In genomic region chr11:78426845-78427244, GRCh38 we compare ENCODE assay signal across 16 cellular contexts.
"Had no signal": no experiment of that assay in that cellular context is flagged by ENCODE, and none has a peak within 500 bp of the region (broad histone marks: within the 10 kb centered on the region; RNA-seq: fewer than 3 reads in every experiment).

No MANE protein-coding gene starts in this region.

- H3K9me3 Mint-ChIP-seq: activated CD8-positive, alpha-beta T cell treated with anti-CD3 and anti-CD28 coated beads for 36 hours; activated T-cell treated with anti-CD3 and anti-CD28 coated beads, Interleukin-2, amount 50 U/mL, for 72 hours; nephron progenitor cell had no signal

- H3K4me3 ChIP-seq: coronary artery, left lung, sigmoid colon, thyroid gland had no signal

- H3K9me3 ChIP-seq: gastrocnemius medialis, heart right ventricle, left lung, sigmoid colon, thyroid gland had no signal

- H3K4me3 Mint-ChIP-seq: activated CD8-positive, alpha-beta T cell treated with anti-CD3 and anti-CD28 coated beads for 36 hours; nephron progenitor cell had no signal

- H3K27ac Mint-ChIP-seq: activated CD8-positive, alpha-beta T cell treated with anti-CD3 and anti-CD28 coated beads for 36 hours; activated T-cell treated with anti-CD3 and anti-CD28 coated beads, Interleukin-2, amount 50 U/mL, for 72 hours; nephron progenitor cell had no signal

- ATAC-seq: gastrocnemius medialis, heart right ventricle, left lung had no signal

- DNase-seq: activated CD8-positive, alpha-beta memory T cell treated with anti-CD3 and anti-CD28 coated beads, Interleukin-2, amount 50 U/mL, for 4 hours; activated naive CD4-positive, alpha-beta T cell treated with Interleukin-2 at 50 U/mL for 16 hours; effector CD8-positive, alpha-beta T cell; gastrocnemius medialis; heart right ventricle; left lung; nephron progenitor cell; sigmoid colon; stimulated activated CD4-positive, alpha-beta T cell treated with anti-CD3 and anti-CD28 coated beads, Interleukin-2, amount 100 ng/mL, for 48 hours; T-helper 9 cell; thyroid gland had no signal

- H3K4me1 ChIP-seq: gastrocnemius medialis, thyroid gland had no signal

- H3K27ac ChIP-seq: coronary artery, gastrocnemius medialis, sigmoid colon, thyroid gland had no signal

- H3K36me3 ChIP-seq: gastrocnemius medialis, heart right ventricle, left lung, sigmoid colon, thyroid gland had no signal

- H3K27me3 ChIP-seq: gastrocnemius medialis, heart right ventricle, left lung, sigmoid colon, thyroid gland had no signal

- H3K4me1 Mint-ChIP-seq: nephron progenitor cell had no signal

- FAIRE-seq: keratinocyte, urothelium cell line had no signal
